Comparison of ENCODE assay signal across 11 cellular contexts in genomic region chr18:8140841-8141501, GRCh38.
DNase-seq lines count a peak whose midpoint lies in the region; ATAC-seq, FAIRE-seq and TF ChIP-seq lines count a peak whose summit lies in the region.
"Had no signal": no experiment of that assay in that cellular context is flagged by ENCODE, and none has a peak within 500 bp of the region (broad histone marks: within the 10 kb centered on the region; RNA-seq: fewer than 3 reads in every experiment).

No MANE protein-coding gene starts in this region.

- TF ChIP-seq EP300 in upper lobe of left lung (IDR thresholded peaks at IDR 0.05), result peak in 2 of 4 donors; percentile 32 to 89

- no peak for TF ChIP-seq CTCF in bronchial epithelial cell (IDR thresholded peaks at IDR 0.05; ENCODE audit: insufficient read depth, low read length, severe bottlenecking)
- no peak for TF ChIP-seq CTCF in upper lobe of left lung (IDR thresholded peaks at IDR 0.05)

- FAIRE-seq in bronchial epithelial cell (lab: Jason Lieb, UNC), result peak; percentile 86

- ATAC-seq in upper lobe of left lung (ENCODE audit: low FRiP score in 2 of 2), result peak in 1 of 2 donors; percentile 47
- ATAC-seq in HG03097 (IDR thresholded peaks at IDR 0.05; ENCODE audit: low FRiP score, unreplicated experiment), result no peak
- no peak for ATAC-seq in activated T-cell treated with anti-CD3 and anti-CD28 coated beads, Interleukin-2, amount 50 U/mL, for 4 hours
- ATAC-seq in GM21381 (IDR thresholded peaks at IDR 0.05; ENCODE audit: unreplicated experiment), result no peak
- ATAC-seq in stimulated activated naive CD8-positive, alpha-beta T cell treated with anti-CD3 and anti-CD28 coated beads, Interleukin-15, Interleukin-2, amounts not matched to agents 100 U/mL and 50 U/mL, for 24 hours, result no peak

- no peak overlapping the region for H3K4me3 ChIP-seq in bronchial epithelial cell (ENCODE audit: low read depth, low read length)
- no peak overlapping the region for H3K4me3 ChIP-seq in upper lobe of left lung

- H3K27me3 Mint-ChIP-seq in activated T-cell treated with anti-CD3 and anti-CD28 coated beads, Interleukin-2, amount 50 U/mL, for 4 hours (ENCODE audit: low read depth), result no peaks in the 10 kb centered on the region
- H3K27me3 Mint-ChIP-seq: dendritic cell treated with granulocyte-macrophage colony-stimulating factor and Interleukin-4, amounts not matched to agents 40 ng/mL and 50 ng/mL, for 4 days had no signal

- peak overlapping the region in 3 of 4 donors; percentile 16 to 49 (median 37) for H3K27ac ChIP-seq in upper lobe of left lung

- no peak overlapping the region for H3K4me3 Mint-ChIP-seq in activated T-cell treated with anti-CD3 and anti-CD28 coated beads, Interleukin-2, amount 50 U/mL, for 4 hours
- H3K4me3 Mint-ChIP-seq: dendritic cell treated with granulocyte-macrophage colony-stimulating factor and Interleukin-4, amounts not matched to agents 40 ng/mL and 50 ng/mL, for 4 days had no signal

- no peaks in the 10 kb centered on the region for H3K9me3 ChIP-seq in upper lobe of left lung

- H3K27me3 ChIP-seq in bronchial epithelial cell (ENCODE audit: control insufficient read depth, insufficient read depth, low read length), result no peaks in the 10 kb centered on the region
- H3K27me3 ChIP-seq in upper lobe of left lung, result no peaks in the 10 kb centered on the region

- no peaks in the 10 kb centered on the region for H3K4me1 Mint-ChIP-seq in activated T-cell treated with anti-CD3 and anti-CD28 coated beads, Interleukin-2, amount 50 U/mL, for 4 hours (ENCODE audit: low read depth)

- H3K9me3 Mint-ChIP-seq in activated T-cell treated with anti-CD3 and anti-CD28 coated beads, Interleukin-2, amount 50 U/mL, for 4 hours, result peaks cover 15% of the 10 kb centered on the region

- DNase-seq in HT1080 (ENCODE audit: low read depth) (peak; percentile 56), bronchial epithelial cell (ENCODE audit: low read depth) (peak; percentile 53), iris pigment epithelial cell (ENCODE audit: low read depth) (peak; percentile 93), upper lobe of left lung (no peak)
- DNase-seq in activated T-cell treated with anti-CD3 and anti-CD28 coated beads, Interleukin-2, amount 50 U/mL, for 4 hours, result no peak
- no peak for DNase-seq in stimulated activated naive CD8-positive, alpha-beta T cell treated with anti-CD3 and anti-CD28 coated beads, Interleukin-15, Interleukin-2, amounts not matched to agents 100 U/mL and 50 U/mL, for 24 hours
- DNase-seq: activated naive CD4-positive, alpha-beta T cell treated with anti-CD3 and anti-CD28 coated beads, Interleukin-2, amount 50 U/mL, for 16 hours; DMS 273 treated with DMSO at 0.1 percent for 48 hours had no signal

- peaks cover 2% of the 10 kb centered on the region for H3K36me3 ChIP-seq in bronchial epithelial cell (ENCODE audit: control insufficient read depth, insufficient read depth, low read length)
- H3K36me3 ChIP-seq in upper lobe of left lung, result peaks cover 0 to 16% (median 0%) of the 10 kb centered on the region in 4 donors

- H3K36me3 Mint-ChIP-seq in activated T-cell treated with anti-CD3 and anti-CD28 coated beads, Interleukin-2, amount 50 U/mL, for 4 hours (ENCODE audit: insufficient read depth), result no peaks in the 10 kb centered on the region

- TF ChIP-seq POLR2A in upper lobe of left lung (IDR thresholded peaks at IDR 0.05), result no peak

- 48 to 82% methylated on average over 5 to 8 of the region's 8 CpGs for WGBS in upper lobe of left lung, 2 donors

- H3K4me1 ChIP-seq in upper lobe of left lung, result peaks cover 0 to 17% (median 4%) of the 10 kb centered on the region in 4 donors

Comparison
In these comparisons a context has a peak if more than half of its experiments do, and no peak if none do; other contexts are left out.
1. DNase-seq: peak in HT1080 (single experiment), bronchial epithelial cell (single experiment) and iris pigment epithelial cell (single experiment); none in upper lobe of left lung (0 of 2), activated T-cell treated with anti-CD3 and anti-CD28 coated beads, Interleukin-2, amount 50 U/mL, for 4 hours (single experiment) and stimulated activated naive CD8-positive, alpha-beta T cell treated with anti-CD3 and anti-CD28 coated beads, Interleukin-15, Interleukin-2, amounts not matched to agents 100 U/mL and 50 U/mL, for 24 hours (single experiment).